ENCODE assay signal across 17 cellular contexts in the genomic region with DNA sequence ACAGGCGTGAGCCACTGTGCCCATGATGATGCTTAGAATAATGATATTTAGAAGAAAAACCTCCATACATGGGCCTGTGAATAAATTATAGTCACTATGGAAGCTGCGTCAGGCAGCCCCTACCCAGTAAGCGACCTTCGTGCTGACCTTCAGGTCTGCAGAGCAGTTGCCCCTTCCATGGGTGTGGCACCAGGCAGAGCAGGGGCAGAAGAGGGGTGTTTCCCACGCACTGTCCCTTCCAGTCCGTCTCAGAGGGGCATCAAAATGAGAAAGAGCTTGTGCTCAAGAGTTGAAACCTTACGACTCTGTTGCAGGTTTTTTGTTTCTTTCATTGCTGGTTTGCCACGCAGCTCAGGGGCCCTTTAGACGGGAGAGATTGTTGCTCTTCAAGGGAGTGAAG. TPM values are rescaled to one million over a fixed set of nuclear protein-coding genes. Genes with fewer than 3 reads are reported as not detected.
A peak's percentile ranks its signal among the peaks of the same experiment; 100 is the strongest.
DNase-seq lines count a peak whose midpoint lies in the region; ATAC-seq and TF ChIP-seq lines count a peak whose summit lies in the region.
"Had no signal": no experiment of that assay in that cellular context is flagged by ENCODE, and none has a peak within 500 bp of the region (broad histone marks: within the 10 kb centered on the region; RNA-seq: fewer than 3 reads in every experiment).

No MANE protein-coding gene starts in this region.

- ATAC-seq in right cardiac atrium (no peak), left ventricle myocardium superior (no peak), GM18505 (IDR thresholded peaks at IDR 0.05; ENCODE audit: unreplicated experiment) (no peak)
- ATAC-seq in activated naive CD8-positive, alpha-beta T cell treated with anti-CD3 and anti-CD28 coated beads, Interleukin-2, amount 50 U/mL, for 24 hours: no peak

- H3K9me3 Mint-ChIP-seq in activated naive CD8-positive, alpha-beta T cell treated with anti-CD3 and anti-CD28 coated beads, Interleukin-2, amount 50 U/mL, for 24 hours: no peaks in the 10 kb centered on the region
- H3K9me3 Mint-ChIP-seq in nephron progenitor cell: no peaks in the 10 kb centered on the region
- H3K9me3 Mint-ChIP-seq: CD4-positive, alpha-beta T cell had no signal

- H3K27me3 Mint-ChIP-seq in activated naive CD8-positive, alpha-beta T cell treated with anti-CD3 and anti-CD28 coated beads, Interleukin-2, amount 50 U/mL, for 24 hours: no peaks in the 10 kb centered on the region
- peaks cover 6% of the 10 kb centered on the region for H3K27me3 Mint-ChIP-seq in nephron progenitor cell (ENCODE audit: low read depth, poor library complexity)
- H3K27me3 Mint-ChIP-seq: CD4-positive, alpha-beta T cell had no signal

- DNase-seq in right cardiac atrium: no peak
- DNase-seq in left ventricle myocardium superior: no peak
- no peak for DNase-seq in activated naive CD8-positive, alpha-beta T cell treated with anti-CD3 and anti-CD28 coated beads, Interleukin-2, amount 50 U/mL, for 24 hours
- no peak for DNase-seq in nephron progenitor cell
- no peak for DNase-seq in thyroid gland
- DNase-seq in EL: no peak
- no peak for DNase-seq in GM13976 (ENCODE audit: low spot score)
- DNase-seq: AML-193; CD4-positive, alpha-beta T cell; DMS79 treated with DMSO at 0.1 percent for 48 hours; GDM1; NCI-H1105; NCI-H187; NCI-H446; PC-9 had no signal

- TF ChIP-seq POLR2A in thyroid gland (IDR thresholded peaks at IDR 0.05): no peak
- TF ChIP-seq POLR2A in GM18505 (IDR thresholded peaks at IDR 0.05; ENCODE audit: borderline replicate concordance, extremely low read depth, insufficient read depth, insufficient read length): no peak

- H3K36me3 ChIP-seq in thyroid gland: peaks cover 18 to 21% of the 10 kb centered on the region in 2 donors

- H3K27ac Mint-ChIP-seq in activated naive CD8-positive, alpha-beta T cell treated with anti-CD3 and anti-CD28 coated beads, Interleukin-2, amount 50 U/mL, for 24 hours: peak overlapping the region; percentile 41
- H3K27ac Mint-ChIP-seq in nephron progenitor cell: peak overlapping the region; percentile 68
- H3K27ac Mint-ChIP-seq: CD4-positive, alpha-beta T cell had no signal

- H3K4me3 ChIP-seq in right cardiac atrium (ENCODE audit: low read length) (no peak overlapping the region), thyroid gland (replicated peaks in 1 of 3) (no peak overlapping the region)
- H3K4me3 ChIP-seq: PC-9 had no signal

- H3K9me3 ChIP-seq in right cardiac atrium (ENCODE audit: control insufficient read depth, low read length) (no peaks in the 10 kb centered on the region), thyroid gland (no peaks in the 10 kb centered on the region)

- 84% methylated on average over 9 of the region's 9 CpGs for WGBS in right cardiac atrium
- 71 to 82% methylated on average over 9 of the region's 9 CpGs for WGBS in thyroid gland, 2 donors

- no peaks in the 10 kb centered on the region for H3K4me1 ChIP-seq in right cardiac atrium (ENCODE audit: control insufficient read depth, insufficient read depth, low read length)
- peaks cover 28 to 46% of the 10 kb centered on the region in 2 donors for H3K4me1 ChIP-seq in thyroid gland

- no peaks in the 10 kb centered on the region for H3K4me1 Mint-ChIP-seq in activated naive CD8-positive, alpha-beta T cell treated with anti-CD3 and anti-CD28 coated beads, Interleukin-2, amount 50 U/mL, for 24 hours
- peaks cover 15% of the 10 kb centered on the region for H3K4me1 Mint-ChIP-seq in nephron progenitor cell

- peaks cover 31% of the 10 kb centered on the region for H3K36me3 Mint-ChIP-seq in activated naive CD8-positive, alpha-beta T cell treated with anti-CD3 and anti-CD28 coated beads, Interleukin-2, amount 50 U/mL, for 24 hours (ENCODE audit: low read depth)
- H3K36me3 Mint-ChIP-seq in nephron progenitor cell (ENCODE audit: low read depth): peaks cover 44% of the 10 kb centered on the region

- intact Hi-C loops in right cardiac atrium (cut with DNase I) (no loop called here), left ventricle myocardium superior (cut with micrococcal nuclease) (no loop called here), thyroid gland (cut with DNase I) (no loop called here)

- TF ChIP-seq CTCF in nephron progenitor cell (IDR thresholded peaks at IDR 0.05): no peak
- TF ChIP-seq CTCF in thyroid gland (IDR thresholded peaks at IDR 0.05): no peak
- no peak for TF ChIP-seq CTCF in GM13976 (IDR thresholded peaks at IDR 0.05; ENCODE audit: borderline replicate concordance, control extremely low read depth, extremely low read depth, insufficient read depth, missing control alignments)

- in situ Hi-C loops in GM13976 (cut with MboI; ENCODE audit: low sequenced_read_pairs, unreplicated experiment): no loop called here

- H3K4me3 Mint-ChIP-seq in activated naive CD8-positive, alpha-beta T cell treated with anti-CD3 and anti-CD28 coated beads, Interleukin-2, amount 50 U/mL, for 24 hours: no peak overlapping the region
- no peak overlapping the region for H3K4me3 Mint-ChIP-seq in nephron progenitor cell
- H3K4me3 Mint-ChIP-seq: CD4-positive, alpha-beta T cell had no signal

- H3K27me3 ChIP-seq in right cardiac atrium (ENCODE audit: control insufficient read depth, insufficient read depth) (no peaks in the 10 kb centered on the region), thyroid gland (no peaks in the 10 kb centered on the region)

- H3K27ac ChIP-seq in right cardiac atrium (ENCODE audit: low read length): peak overlapping the region; percentile 6
- peak overlapping the region; percentile 14 to 64 (median 43) for H3K27ac ChIP-seq in thyroid gland
- H3K27ac ChIP-seq: KMS-11, PC-9 had no signal

RNA-seq across cellular contexts. Expression of gene CKB, which starts 14.1 kb away (rescaled TPM):
- 100 to 1,000 TPM; 478 to 697 (median 542) TPM for total RNA-seq in right cardiac atrium
- polyA plus RNA-seq in right cardiac atrium: 843 TPM
- total RNA-seq in left ventricle myocardium superior: 533 TPM
- total RNA-seq in thyroid gland: 100 to 1,000 TPM; 190 to 373 (median 266) TPM

RNA-seq across cellular contexts. Expression of gene TRMT61A, which starts 20.5 kb away (rescaled TPM):
- total RNA-seq in right cardiac atrium (1 to 10 TPM; 4.8 to 6.9 (median 6.5) TPM), left ventricle myocardium superior (5.5 TPM), thyroid gland (10 to 100 TPM; 14.9 to 24.4 (median 21.3) TPM)
- polyA plus RNA-seq in right cardiac atrium: 6.2 TPM

RNA-seq across cellular contexts. Expression of gene BAG5, which starts 53.9 kb away (rescaled TPM):
- total RNA-seq in right cardiac atrium (10 to 100 TPM; 18.9 to 23.6 (median 19.5) TPM), left ventricle myocardium superior (16.4 TPM), thyroid gland (10 to 100 TPM; 39.4 to 77.5 (median 44.4) TPM)
- 7.7 TPM for polyA plus RNA-seq in right cardiac atrium

RNA-seq across cellular contexts. Expression of gene COA8, which starts 54.2 kb away (rescaled TPM):
- total RNA-seq in right cardiac atrium: 10 to 100 TPM; 33.8 to 43.5 (median 41.7) TPM
- polyA plus RNA-seq in right cardiac atrium: 60.8 TPM
- 56.2 TPM for total RNA-seq in left ventricle myocardium superior
- total RNA-seq in thyroid gland: 10 to 100 TPM; 25.9 to 50.4 (median 33.6) TPM
